In the genomic region with DNA sequence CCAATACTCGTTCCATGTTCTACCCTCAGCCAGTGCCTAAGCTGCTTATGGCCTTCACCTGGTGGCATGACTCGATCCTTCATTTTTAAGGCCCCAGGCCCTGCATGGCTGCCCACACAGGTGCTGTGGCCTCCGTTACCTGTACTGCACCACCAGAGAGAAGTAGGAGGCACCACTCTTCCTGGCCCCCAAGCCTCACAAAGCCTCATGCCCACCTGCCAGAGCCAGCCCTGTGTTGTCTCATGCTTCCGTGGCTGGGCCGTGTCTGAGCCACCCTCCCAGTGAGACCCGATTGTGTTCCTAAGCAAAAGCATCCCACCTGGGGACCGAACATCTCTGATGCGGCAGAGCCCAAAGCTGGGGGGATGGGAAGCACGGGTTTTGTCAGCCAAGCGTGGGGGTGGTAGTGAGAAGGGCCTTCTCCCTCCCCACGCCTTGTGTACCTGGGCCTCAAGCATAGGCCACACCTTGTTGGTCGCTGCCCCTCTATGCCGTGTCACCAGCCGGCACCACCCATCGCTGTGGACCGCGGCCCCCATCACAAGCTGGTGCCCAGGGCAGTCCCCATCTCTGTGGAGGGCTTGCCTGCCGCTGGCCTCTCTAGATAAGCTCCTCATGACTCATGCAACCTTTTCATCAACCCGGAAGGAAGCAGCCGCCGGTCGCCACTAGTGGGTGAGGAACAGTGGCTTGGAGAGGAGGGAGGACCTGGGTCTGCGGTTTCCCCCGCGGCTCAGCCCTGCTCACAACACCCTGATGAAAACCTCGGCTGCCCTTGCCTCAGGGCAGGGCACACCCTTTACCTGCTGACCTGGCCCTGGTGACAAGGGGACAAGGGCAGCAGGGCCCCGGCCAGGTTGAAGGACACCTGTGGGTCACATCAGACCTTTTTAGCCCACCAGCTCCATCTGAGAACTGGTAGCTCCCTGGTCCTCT, we compare ENCODE assay signal across 8 cellular contexts. TPM values are rescaled to one million over a fixed set of nuclear protein-coding genes. Genes with fewer than 3 reads are reported as not detected.
DNase-seq lines count a peak whose midpoint lies in the region; ATAC-seq and FAIRE-seq lines count a peak whose summit lies in the region.

No MANE protein-coding gene starts in this region.

- H3K36me3 Mint-ChIP-seq in activated naive CD8-positive, alpha-beta T cell treated with anti-CD3 and anti-CD28 coated beads, Interleukin-2, amount 50 U/mL, for 24 hours (ENCODE audit: low read depth), result peaks cover 27% of the 10 kb centered on the region
- H3K36me3 Mint-ChIP-seq in immature natural killer cell, result peaks cover 0 to 13% (median 8%) of the 10 kb centered on the region in 3 donors

- peak overlapping the region; percentile 96 for H3K4me3 Mint-ChIP-seq in activated naive CD8-positive, alpha-beta T cell treated with anti-CD3 and anti-CD28 coated beads, Interleukin-2, amount 50 U/mL, for 24 hours
- peak overlapping the region; percentile 85 to 94 (median 92) for H3K4me3 Mint-ChIP-seq in immature natural killer cell

- H3K9me3 Mint-ChIP-seq in activated naive CD8-positive, alpha-beta T cell treated with anti-CD3 and anti-CD28 coated beads, Interleukin-2, amount 50 U/mL, for 24 hours, result no peaks in the 10 kb centered on the region
- H3K9me3 Mint-ChIP-seq in immature natural killer cell, result no peaks in the 10 kb centered on the region

- peaks cover 70% of the 10 kb centered on the region for H3K4me1 Mint-ChIP-seq in activated naive CD8-positive, alpha-beta T cell treated with anti-CD3 and anti-CD28 coated beads, Interleukin-2, amount 50 U/mL, for 24 hours
- H3K4me1 Mint-ChIP-seq in immature natural killer cell, result peaks cover 79 to 81% of the 10 kb centered on the region in 2 donors

- H3K27ac Mint-ChIP-seq in activated naive CD8-positive, alpha-beta T cell treated with anti-CD3 and anti-CD28 coated beads, Interleukin-2, amount 50 U/mL, for 24 hours, result peak overlapping the region; percentile 95
- H3K27ac Mint-ChIP-seq in immature natural killer cell, result peak overlapping the region; percentile 93 to 100 (median 98)

- peak; percentile 86 for DNase-seq in COLO668 (lab: John Stamatoyannopoulos, UW; ENCODE audit: unreplicated experiment)
- peak; percentile 67 for DNase-seq in HTR-8/SVneo (ENCODE audit: insufficient read length, low spot score)
- peak; percentile 84 to 97 (median 87) for DNase-seq in T-helper 1 cell
- DNase-seq in activated naive CD8-positive, alpha-beta T cell treated with anti-CD3 and anti-CD28 coated beads, Interleukin-2, amount 50 U/mL, for 24 hours, result peak; percentile 88
- peak; percentile 97 to 98 (median 97) for DNase-seq in immature natural killer cell
- DNase-seq in stimulated activated CD4-positive, alpha-beta T cell treated with anti-CD3 and anti-CD28 coated beads, Interleukin-1b, Interleukin-23, amount 100 ng/mL, for 24 hours (ENCODE audit: low read depth in 4 of 4, low spot score in 1 of 4), result peak; percentile 59 to 83 (median 67)
- no peak for DNase-seq in retina

- ATAC-seq in GM19467 (IDR thresholded peaks at IDR 0.05; ENCODE audit: unreplicated experiment), result peak; percentile 29
- ATAC-seq in activated naive CD8-positive, alpha-beta T cell treated with anti-CD3 and anti-CD28 coated beads, Interleukin-2, amount 50 U/mL, for 24 hours, result peak; percentile 58

- no peaks in the 10 kb centered on the region for H3K27me3 Mint-ChIP-seq in activated naive CD8-positive, alpha-beta T cell treated with anti-CD3 and anti-CD28 coated beads, Interleukin-2, amount 50 U/mL, for 24 hours
- H3K27me3 Mint-ChIP-seq in immature natural killer cell (ENCODE audit: low read depth in 3 of 3), result peaks cover 20 to 33% (median 29%) of the 10 kb centered on the region in 3 donors

- peak; percentile 58 for FAIRE-seq in HTR-8/SVneo (lab: Jason Lieb, UNC)

RNA-seq across cellular contexts. Expression of gene RNPEPL1, which starts 2.7 kb away (rescaled TPM):
- polyA plus RNA-seq in immature natural killer cell, result 10 to 100 TPM; 46.5 to 51.4 (median 49.9) TPM

RNA-seq across cellular contexts. Expression of gene DUSP28, which starts 5.4 kb away (rescaled TPM):
- 10 to 100 TPM; 13.7 to 27.4 (median 27.4) TPM for polyA plus RNA-seq in immature natural killer cell

RNA-seq across cellular contexts. Expression of gene ANKMY1, which starts 7.7 kb away (rescaled TPM):
- polyA plus RNA-seq in immature natural killer cell, result 10 to 100 TPM in 1 of 3 donors, 1 to 10 TPM in 2; 5.6 to 12.4 (median 7.3) TPM

RNA-seq across cellular contexts. Expression of gene CAPN10, which starts 21.0 kb away (rescaled TPM):
- polyA plus RNA-seq in immature natural killer cell, result 10 to 100 TPM in 2 of 3 donors, 1 to 10 TPM in 1; 9.7 to 22.5 (median 11.6) TPM

RNA-seq across cellular contexts. Expression of gene GPR35, which starts 59.7 kb away (rescaled TPM):
- polyA plus RNA-seq in immature natural killer cell, result 1 to 10 TPM in 1 of 3 donors, under 1 TPM in 1, not detected in 1; 0.89 to 1.6 TPM
